ENCODE assay signal across 8 cellular contexts in the genomic region with DNA sequence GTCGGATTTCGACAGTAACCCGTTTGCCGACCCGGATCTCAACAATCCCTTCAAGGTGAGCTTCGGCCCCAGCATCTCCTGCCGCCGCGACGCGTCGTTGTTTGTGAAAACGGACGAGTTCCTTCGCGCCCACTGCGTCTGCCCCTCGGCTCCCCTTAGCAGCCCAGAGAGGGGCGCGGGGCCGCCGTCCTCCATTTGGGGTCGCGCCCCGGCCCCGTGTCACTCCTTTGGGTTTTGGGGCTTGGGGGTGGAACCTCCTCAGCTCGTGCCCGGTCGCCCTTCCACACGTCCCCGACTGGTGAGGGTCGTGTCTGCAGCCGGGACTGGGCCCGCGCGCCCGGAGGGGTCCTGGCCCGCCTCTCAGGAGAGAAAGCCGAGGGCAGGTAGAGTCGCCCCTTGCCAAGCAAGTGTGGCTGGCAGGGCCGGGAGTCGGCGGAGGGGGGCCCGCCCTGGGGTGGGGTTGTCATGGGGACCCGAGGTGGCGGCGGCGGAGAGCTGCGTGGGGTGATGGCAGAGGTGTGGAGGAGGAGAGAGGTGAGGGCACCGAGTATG. TPM values are rescaled to one million over a fixed set of nuclear protein-coding genes. Genes with fewer than 3 reads are reported as not detected.
A peak's percentile ranks its signal among the peaks of the same experiment; 100 is the strongest.
DNase-seq lines count a peak whose midpoint lies in the region; ATAC-seq and TF ChIP-seq lines count a peak whose summit lies in the region.

No MANE protein-coding gene starts in this region.

- in situ Hi-C loops in astrocyte of the cerebellum (cut with HindIII; ENCODE audit: low sequenced_read_pairs): no loop called here

- TF ChIP-seq CTCF in 22Rv1 (IDR thresholded peaks at IDR 0.05): 0 out of 2 replicates have a peak, but pooled peaks have one; percentile 6
- TF ChIP-seq CTCF in astrocyte of the cerebellum (IDR thresholded peaks at IDR 0.05; ENCODE audit: low read depth, low read length, missing control alignments): no peak

- peaks cover 5% of the 10 kb centered on the region for H3K9me3 ChIP-seq in iPS-18c (ENCODE audit: control insufficient read depth, insufficient read depth, low read length)

- ATAC-seq in HG03378 (IDR thresholded peaks at IDR 0.05; ENCODE audit: unreplicated experiment): peak; percentile 21

- H3K4me3 ChIP-seq in astrocyte of the cerebellum (ENCODE audit: low read depth, low read length) (peak overlapping the region; percentile 99), iPS-18c (ENCODE audit: insufficient read depth, low read depth, low read length) (peak overlapping the region; percentile 100)

- DNase-seq in GM19238 (ENCODE audit: insufficient read length, low spot score): peak; percentile 49
- DNase-seq in T-helper 2 cell: peak in 4 of 5 experiments; percentile 42 to 84 (median 57)
- no peak for DNase-seq in astrocyte of the cerebellum (ENCODE audit: low read depth)
- DNase-seq in stimulated activated CD4-positive, alpha-beta T cell treated with anti-CD3 and anti-CD28 coated beads, Interleukin-12 subunit alpha, Interleukin-12 subunit beta, amount 100 ng/mL, for 24 hours (ENCODE audit: low read depth in 2 of 2): peak; percentile 38 to 41
- no peak for DNase-seq in HT-29 (ENCODE audit: low spot score)

- peak overlapping the region; percentile 85 for H3K27ac ChIP-seq in 22Rv1

RNA-seq across cellular contexts. Expression of gene SCAMP1, which starts 0.3 kb away (rescaled TPM):
- total RNA-seq in HT-29 (2014; rRNA removed; shearing (Covaris generic)): 10.9 and 12.7 TPM in 2 replicates

Comparison
In these comparisons a context has a peak if more than half of its experiments do, and no peak if none do; other contexts are left out.
1. DNase-seq: peak in GM19238 (single experiment), T-helper 2 cell (4 of 5) and stimulated activated CD4-positive, alpha-beta T cell treated with anti-CD3 and anti-CD28 coated beads, Interleukin-12 subunit alpha, Interleukin-12 subunit beta, amount 100 ng/mL, for 24 hours (2 of 2); none in astrocyte of the cerebellum (single experiment) and HT-29 (single experiment).